In genomic region chr7:115724400-115725056, GRCh38 we compare ENCODE assay signal across 1 cellular context.
A peak's percentile ranks its signal among the peaks of the same experiment; 100 is the strongest.
TF ChIP-seq lines count a peak whose summit lies in the region.

No MANE protein-coding gene starts in this region.

TF ChIP-seq in HEK293, 187 proteins besides CTCF, POLR2A, EP300 and RAD21 (continued from another document):
- no peak for TF ChIP-seq ZNF510 (tag by site-specific recombination; IDR thresholded peaks at IDR 0.05; ENCODE audit: insufficient replicate concordance)
- no peak for TF ChIP-seq ZNF311 (tag by site-specific recombination; IDR thresholded peaks at IDR 0.05; ENCODE audit: borderline replicate concordance)
- no peak for TF ChIP-seq ZSCAN16 (tag by site-specific recombination; IDR thresholded peaks at IDR 0.05)
- TF ChIP-seq ZNF350 (tag by site-specific recombination; IDR thresholded peaks at IDR 0.05) = peak; percentile 54; the same call in 1 of the 2 replicates
- TF ChIP-seq ZNF701 (tag by site-specific recombination; IDR thresholded peaks at IDR 0.05) = no peak
- no peak for TF ChIP-seq RBAK (tag by site-specific recombination; IDR thresholded peaks at IDR 0.05)
- TF ChIP-seq GLIS2 (tag by site-specific recombination; IDR thresholded peaks at IDR 0.05) = no peak
